ENCODE assay signal across 7 cellular contexts in genomic region chr18:36095936-36096519, GRCh38. TPM values are rescaled to one million over a fixed set of nuclear protein-coding genes. Genes with fewer than 3 reads are reported as not detected.
DNase-seq lines count a peak whose midpoint lies in the region; TF ChIP-seq lines count a peak whose summit lies in the region.

No MANE protein-coding gene starts in this region.

- H3K4me3 ChIP-seq in KMS-11 (IDR thresholded peaks at IDR 0.05; ENCODE audit: insufficient read depth, low read depth, low read length) (no peak overlapping the region), neural progenitor cell (no peak overlapping the region)

- no peaks in the 10 kb centered on the region for H3K36me3 Mint-ChIP-seq in neural progenitor cell

- H3K9me3 ChIP-seq in neural progenitor cell (ENCODE audit: low read depth), result no peaks in the 10 kb centered on the region

- DNase-seq in GM03348 (ENCODE audit: low spot score) (peak; percentile 66), RPMI7951 (ENCODE audit: low read depth) (peak; percentile 58), epithelial cell of prostate (ENCODE audit: low read depth, low spot score) (peak; percentile 18), neural progenitor cell (ENCODE audit: low spot score) (peak; percentile 67), HK-2 (ENCODE audit: unreplicated experiment) (no peak)
- no peak for DNase-seq in effector CD8-positive, alpha-beta T cell (lab: John Stamatoyannopoulos, UW)

- no peaks in the 10 kb centered on the region for H3K79me2 ChIP-seq in KMS-11 (ENCODE audit: insufficient read depth, low read depth)
- H3K79me2 ChIP-seq in neural progenitor cell (ENCODE audit: low read depth), result no peaks in the 10 kb centered on the region

- H3K36me3 ChIP-seq in KMS-11 (ENCODE audit: insufficient read depth) (no peaks in the 10 kb centered on the region), neural progenitor cell (no peaks in the 10 kb centered on the region)

- no peak overlapping the region for H3K27ac Mint-ChIP-seq in neural progenitor cell

- H2AFZ ChIP-seq in KMS-11 (ENCODE audit: low read depth), result no peak overlapping the region
- H2AFZ ChIP-seq in neural progenitor cell (replicated peaks), result no peak overlapping the region

- no peak overlapping the region for H3K4me3 Mint-ChIP-seq in neural progenitor cell

- H3K9ac ChIP-seq in KMS-11 (no peak overlapping the region), neural progenitor cell (no peak overlapping the region)

- H3K27ac ChIP-seq in KMS-11, result no peak overlapping the region
- no peak overlapping the region for H3K27ac ChIP-seq in epithelial cell of prostate
- no peak overlapping the region for H3K27ac ChIP-seq in neural progenitor cell

- H3K9me3 Mint-ChIP-seq in neural progenitor cell, result no peaks in the 10 kb centered on the region

- H3K4me1 ChIP-seq in KMS-11 (ENCODE audit: low read depth, poor library complexity, severe bottlenecking) (no peaks in the 10 kb centered on the region), neural progenitor cell (no peaks in the 10 kb centered on the region)

- H3K4me1 Mint-ChIP-seq in neural progenitor cell, result no peaks in the 10 kb centered on the region

- H3K4me2 ChIP-seq in KMS-11, result no peak overlapping the region
- no peak overlapping the region for H3K4me2 ChIP-seq in neural progenitor cell

- H4K20me1 ChIP-seq in KMS-11 (ENCODE audit: insufficient read depth) (no peaks in the 10 kb centered on the region), neural progenitor cell (ENCODE audit: low read depth) (no peaks in the 10 kb centered on the region)

- H3K27me3 Mint-ChIP-seq in neural progenitor cell (ENCODE audit: insufficient read depth, low read depth), result no peaks in the 10 kb centered on the region

- no peaks in the 10 kb centered on the region for H3K27me3 ChIP-seq in KMS-11 (ENCODE audit: insufficient read depth, low read depth)
- no peaks in the 10 kb centered on the region for H3K27me3 ChIP-seq in neural progenitor cell

- TF ChIP-seq CTCF in KMS-11 (conservative IDR thresholded peaks at IDR 0.05; ENCODE audit: low read depth, low read length), result peak; percentile 82
- TF ChIP-seq CTCF in neural progenitor cell (IDR thresholded peaks at IDR 0.05), result peak; percentile 79

- no peaks in the 10 kb centered on the region for H3F3A ChIP-seq in neural progenitor cell (ENCODE audit: low read depth)

RNA-seq across cellular contexts. Expression of gene RPRD1A, which starts 28.7 kb away (rescaled TPM):
- total RNA-seq in RPMI7951 (2014; rRNA removed; shearing (Covaris generic)), result 32.5 and 42.1 TPM in 2 replicates
- total RNA-seq in neural progenitor cell (ENCODE audit: low replicate concordance), result 151 and 198 TPM in 2 replicates

RNA-seq across cellular contexts. Expression of gene SLC39A6, which starts 33.1 kb away (rescaled TPM):
- total RNA-seq in RPMI7951 (2014; rRNA removed; shearing (Covaris generic)), result 73.2 and 87.5 TPM in 2 replicates
- 70.6 and 92.5 TPM in 2 replicates for total RNA-seq in neural progenitor cell (ENCODE audit: low replicate concordance)

RNA-seq across cellular contexts. Expression of gene ELP2, which starts 33.7 kb away (rescaled TPM):
- total RNA-seq in RPMI7951 (2014; rRNA removed; shearing (Covaris generic)), result 47.9 and 52.7 TPM in 2 replicates
- 104 and 171 TPM in 2 replicates for total RNA-seq in neural progenitor cell (ENCODE audit: low replicate concordance)

Comparison
In these comparisons a context has a peak if more than half of its experiments do, and no peak if none do; other contexts are left out.
1. DNase-seq: peak in GM03348 (single experiment), RPMI7951 (single experiment), epithelial cell of prostate (single experiment) and neural progenitor cell (single experiment); none in effector CD8-positive, alpha-beta T cell (single experiment) and HK-2 (single experiment).